In genomic region chr5:145483211-145483610, GRCh38 we compare ENCODE assay signal across 16 cellular contexts.
DNase-seq lines count a peak whose midpoint lies in the region; ATAC-seq, FAIRE-seq and TF ChIP-seq lines count a peak whose summit lies in the region.
"Had no signal": no experiment of that assay in that cellular context is flagged by ENCODE, and none has a peak within 500 bp of the region (broad histone marks: within the 10 kb centered on the region; RNA-seq: fewer than 3 reads in every experiment).

No MANE protein-coding gene starts in this region.

- DNase-seq in Daoy (ENCODE audit: low read depth) (peak; percentile 39), NCI-H226 (peak; percentile 24), mucosa of descending colon (no peak), GOT3 (lab: John Stamatoyannopoulos, UW) (no peak), GM20000 (ENCODE audit: low spot score) (no peak), small intestine (no peak)
- DNase-seq: activated CD8-positive, alpha-beta T cell treated with anti-CD3 and anti-CD28 coated beads, Interleukin-2, amount 10 ng/mL, durations not matched to agents 7 days and 5 days; anterior cingulate cortex; dermis blood vessel endothelial cell; DND-41; NCI-H2107 had no signal

- H3K9me3 ChIP-seq in mucosa of descending colon (no peaks in the 10 kb centered on the region), small intestine (ENCODE audit: control insufficient read depth, low read depth) (no peaks in the 10 kb centered on the region)
- H3K9me3 ChIP-seq: BLaER1, SJCRH30 had no signal

- FAIRE-seq in small intestine (lab: Jason Lieb, UNC) = no peak
- FAIRE-seq: TTC549 had no signal

- no peak overlapping the region for H3K4me3 ChIP-seq in mucosa of descending colon
- H3K4me3 ChIP-seq in small intestine (ENCODE audit: low read depth in 1 of 2, low read length in 2 of 2) = no peak overlapping the region
- H3K4me3 ChIP-seq: BLaER1, SJCRH30 had no signal

- no peaks in the 10 kb centered on the region for H3K27me3 ChIP-seq in small intestine (ENCODE audit: control insufficient read depth in 2 of 2, insufficient read depth in 2 of 2, low read length in 2 of 2)
- H3K27me3 ChIP-seq: BLaER1, SJCRH30 had no signal

- intact Hi-C loops in mucosa of descending colon (cut with DNase I, micrococcal nuclease) = no loop called here

- ATAC-seq in esophagus mucosa (peak; percentile 94), mucosa of descending colon (peak; percentile 61), GM18511 (IDR thresholded peaks at IDR 0.05; ENCODE audit: unreplicated experiment) (no peak)
- ATAC-seq: activated CD8-positive, alpha-beta T cell treated with anti-CD3 and anti-CD28 coated beads, Interleukin-2, amount 10 ng/mL, durations not matched to agents 7 days and 5 days had no signal

- H3K36me3 ChIP-seq in mucosa of descending colon (ENCODE audit: low read depth) (no peaks in the 10 kb centered on the region), small intestine (ENCODE audit: control insufficient read depth in 2 of 2, insufficient read depth in 2 of 2, low read length in 2 of 2) (no peaks in the 10 kb centered on the region)
- H3K36me3 ChIP-seq: BLaER1, SJCRH30 had no signal

- H3K27ac ChIP-seq in small intestine (ENCODE audit: low read depth in 1 of 2, low read length in 1 of 2) = no peak overlapping the region
- H3K27ac ChIP-seq: BLaER1, SJCRH30 had no signal

- H3K4me1 ChIP-seq in mucosa of descending colon (ENCODE audit: low read depth) (no peaks in the 10 kb centered on the region), small intestine (ENCODE audit: control insufficient read depth in 2 of 2, insufficient read depth in 1 of 2, low read depth in 1 of 2, low read length in 1 of 2) (no peaks in the 10 kb centered on the region)
- H3K4me1 ChIP-seq: BLaER1, SJCRH30 had no signal

- TF ChIP-seq CTCF in mucosa of descending colon (IDR thresholded peaks at IDR 0.05) (no peak), GM20000 (IDR thresholded peaks at IDR 0.05; ENCODE audit: extremely low read depth, missing control alignments) (no peak)

Comparison
In these comparisons a context has a peak if more than half of its experiments do, and no peak if none do; other contexts are left out.
1. DNase-seq: peak in Daoy (single experiment) and NCI-H226 (single experiment); none in mucosa of descending colon (0 of 3), GOT3 (single experiment), GM20000 (single experiment) and small intestine (single experiment).